ENCODE assay signal across 8 cellular contexts in genomic region chr2:9951522-9952285, GRCh38.
DNase-seq lines count a peak whose midpoint lies in the region; ATAC-seq and TF ChIP-seq lines count a peak whose summit lies in the region.

GRHL1 (plus strand) TSS chr2:9951693; CDS start chr2:9951834, 141 bp downstream.

- no peak for TF ChIP-seq CTCF in AG04449 (IDR thresholded peaks at IDR 0.05; ENCODE audit: insufficient read depth, low read length, missing control alignments)

- DNase-seq in AG04449 (ENCODE audit: low read depth, low spot score) (no peak), NCI-H345 (lab: John Stamatoyannopoulos, UW) (peak; percentile 98), cerebellar cortex (ENCODE audit: low spot score) (peak; percentile 86), islet precursor cell (peak; percentile 96)
- DNase-seq in stimulated activated CD4-positive, alpha-beta T cell treated with anti-CD3 and anti-CD28 coated beads, Interleukin-12 subunit alpha, Interleukin-12 subunit beta, amount 100 ng/mL, for 4 hours = peak; percentile 89

- POLR2A ChIA-PET in AG04449 (lab: Yijun Ruan, JAX) = no interaction called here

- H3K4me3 ChIP-seq in AG04449 (ENCODE audit: low read depth, low read length) = peak within 1 kb of the TSS; percentile 60

- ATAC-seq in GM19035 (IDR thresholded peaks at IDR 0.05; ENCODE audit: unreplicated experiment) (peak; percentile 95), HG03342 (IDR thresholded peaks at IDR 0.05; ENCODE audit: unreplicated experiment) (peak; percentile 96)
- ATAC-seq in activated CD4-positive, CD25-positive, alpha-beta regulatory T cell treated with anti-CD3 and anti-CD28 coated beads, Interleukin-2, amount 50 U/mL, for 24 hours = peak; percentile 98

- CTCF ChIA-PET in AG04449 (lab: Yijun Ruan, JAX) = interaction anchor here (0.7 kb wide), 1 partner anchor 18 kb away, joined by 3 read pairs; no protein-coding TSS in a partner anchor
